1 cellular context compared by ENCODE assay signal in the genomic region with DNA sequence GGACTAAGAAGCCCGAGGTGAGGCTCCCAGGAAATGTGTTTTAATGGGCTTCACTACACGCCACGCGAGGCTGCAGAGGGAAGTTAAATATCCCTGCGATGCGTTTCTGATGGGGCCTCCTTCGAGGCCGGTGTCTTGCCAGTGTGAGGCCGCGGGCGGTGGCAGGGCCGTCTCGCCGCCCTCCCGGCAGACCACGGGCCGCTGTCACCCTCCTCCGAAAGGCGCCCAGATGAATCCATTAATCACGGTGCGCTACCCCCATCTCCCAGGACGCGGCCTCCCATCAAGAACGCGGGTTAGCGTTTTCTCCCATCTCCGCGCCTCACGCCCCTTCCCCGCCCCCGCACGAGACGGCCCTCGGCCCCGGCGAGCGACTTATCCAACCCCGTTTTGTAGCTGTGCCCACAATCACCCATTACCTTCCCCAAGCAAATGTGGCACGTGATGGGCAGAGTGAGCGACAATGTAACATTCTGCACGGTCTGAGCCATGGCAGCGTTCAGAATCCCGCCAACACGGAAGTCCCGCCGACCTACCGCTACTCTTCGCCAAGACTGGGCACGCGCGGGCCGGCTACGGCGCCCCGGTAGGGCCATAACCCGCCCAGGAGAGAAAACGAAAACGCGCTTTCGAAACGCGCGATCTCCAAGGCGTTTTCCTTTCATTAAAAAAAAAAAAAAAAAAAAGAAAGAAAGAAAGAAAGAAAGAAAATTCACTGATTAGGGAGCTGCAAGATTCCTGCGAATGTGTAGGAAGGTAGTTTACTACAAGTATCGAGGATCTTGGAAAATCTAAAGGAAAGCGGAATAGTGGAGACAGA.
TF ChIP-seq lines count a peak whose summit lies in the region.

A gene with protein sequence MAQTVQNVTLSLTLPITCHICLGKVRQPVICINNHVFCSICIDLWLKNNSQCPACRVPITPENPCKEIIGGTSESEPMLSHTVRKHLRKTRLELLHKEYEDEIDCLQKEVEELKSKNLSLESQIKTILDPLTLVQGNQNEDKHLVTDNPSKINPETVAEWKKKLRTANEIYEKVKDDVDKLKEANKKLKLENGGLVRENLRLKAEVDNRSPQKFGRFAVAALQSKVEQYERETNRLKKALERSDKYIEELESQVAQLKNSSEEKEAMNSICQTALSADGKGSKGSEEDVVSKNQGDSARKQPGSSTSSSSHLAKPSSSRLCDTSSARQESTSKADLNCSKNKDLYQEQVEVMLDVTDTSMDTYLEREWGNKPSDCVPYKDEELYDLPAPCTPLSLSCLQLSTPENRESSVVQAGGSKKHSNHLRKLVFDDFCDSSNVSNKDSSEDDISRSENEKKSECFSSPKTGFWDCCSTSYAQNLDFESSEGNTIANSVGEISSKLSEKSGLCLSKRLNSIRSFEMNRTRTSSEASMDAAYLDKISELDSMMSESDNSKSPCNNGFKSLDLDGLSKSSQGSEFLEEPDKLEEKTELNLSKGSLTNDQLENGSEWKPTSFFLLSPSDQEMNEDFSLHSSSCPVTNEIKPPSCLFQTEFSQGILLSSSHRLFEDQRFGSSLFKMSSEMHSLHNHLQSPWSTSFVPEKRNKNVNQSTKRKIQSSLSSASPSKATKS (minus strand): TSS at position 526 of the 820 bp plus-strand sequence. CDS start 35 bp downstream, at position 491.

TF ChIP-seq in HepG2, 621 proteins besides CTCF, POLR2A, EP300 and RAD21 (continued from another document):
- TF ChIP-seq, protein P1, sequence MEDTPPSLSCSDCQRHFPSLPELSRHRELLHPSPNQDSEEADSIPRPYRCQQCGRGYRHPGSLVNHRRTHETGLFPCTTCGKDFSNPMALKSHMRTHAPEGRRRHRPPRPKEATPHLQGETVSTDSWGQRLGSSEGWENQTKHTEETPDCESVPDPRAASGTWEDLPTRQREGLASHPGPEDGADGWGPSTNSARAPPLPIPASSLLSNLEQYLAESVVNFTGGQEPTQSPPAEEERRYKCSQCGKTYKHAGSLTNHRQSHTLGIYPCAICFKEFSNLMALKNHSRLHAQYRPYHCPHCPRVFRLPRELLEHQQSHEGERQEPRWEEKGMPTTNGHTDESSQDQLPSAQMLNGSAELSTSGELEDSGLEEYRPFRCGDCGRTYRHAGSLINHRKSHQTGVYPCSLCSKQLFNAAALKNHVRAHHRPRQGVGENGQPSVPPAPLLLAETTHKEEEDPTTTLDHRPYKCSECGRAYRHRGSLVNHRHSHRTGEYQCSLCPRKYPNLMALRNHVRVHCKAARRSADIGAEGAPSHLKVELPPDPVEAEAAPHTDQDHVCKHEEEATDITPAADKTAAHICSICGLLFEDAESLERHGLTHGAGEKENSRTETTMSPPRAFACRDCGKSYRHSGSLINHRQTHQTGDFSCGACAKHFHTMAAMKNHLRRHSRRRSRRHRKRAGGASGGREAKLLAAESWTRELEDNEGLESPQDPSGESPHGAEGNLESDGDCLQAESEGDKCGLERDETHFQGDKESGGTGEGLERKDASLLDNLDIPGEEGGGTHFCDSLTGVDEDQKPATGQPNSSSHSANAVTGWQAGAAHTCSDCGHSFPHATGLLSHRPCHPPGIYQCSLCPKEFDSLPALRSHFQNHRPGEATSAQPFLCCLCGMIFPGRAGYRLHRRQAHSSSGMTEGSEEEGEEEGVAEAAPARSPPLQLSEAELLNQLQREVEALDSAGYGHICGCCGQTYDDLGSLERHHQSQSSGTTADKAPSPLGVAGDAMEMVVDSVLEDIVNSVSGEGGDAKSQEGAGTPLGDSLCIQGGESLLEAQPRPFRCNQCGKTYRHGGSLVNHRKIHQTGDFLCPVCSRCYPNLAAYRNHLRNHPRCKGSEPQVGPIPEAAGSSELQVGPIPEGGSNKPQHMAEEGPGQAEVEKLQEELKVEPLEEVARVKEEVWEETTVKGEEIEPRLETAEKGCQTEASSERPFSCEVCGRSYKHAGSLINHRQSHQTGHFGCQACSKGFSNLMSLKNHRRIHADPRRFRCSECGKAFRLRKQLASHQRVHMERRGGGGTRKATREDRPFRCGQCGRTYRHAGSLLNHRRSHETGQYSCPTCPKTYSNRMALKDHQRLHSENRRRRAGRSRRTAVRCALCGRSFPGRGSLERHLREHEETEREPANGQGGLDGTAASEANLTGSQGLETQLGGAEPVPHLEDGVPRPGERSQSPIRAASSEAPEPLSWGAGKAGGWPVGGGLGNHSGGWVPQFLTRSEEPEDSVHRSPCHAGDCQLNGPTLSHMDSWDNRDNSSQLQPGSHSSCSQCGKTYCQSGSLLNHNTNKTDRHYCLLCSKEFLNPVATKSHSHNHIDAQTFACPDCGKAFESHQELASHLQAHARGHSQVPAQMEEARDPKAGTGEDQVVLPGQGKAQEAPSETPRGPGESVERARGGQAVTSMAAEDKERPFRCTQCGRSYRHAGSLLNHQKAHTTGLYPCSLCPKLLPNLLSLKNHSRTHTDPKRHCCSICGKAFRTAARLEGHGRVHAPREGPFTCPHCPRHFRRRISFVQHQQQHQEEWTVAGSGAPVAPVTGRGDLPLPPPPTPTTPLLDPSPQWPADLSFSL (CRISPR knock-in tag; IDR thresholded peaks at IDR 0.05), result no peak
- TF ChIP-seq PCBP2 (optimal IDR thresholded peaks at IDR 0.05; ENCODE audit: low read depth, low read length, poor library complexity, severe bottlenecking) (no peak), TMF1 (CRISPR knock-in tag; IDR thresholded peaks at IDR 0.05; ENCODE audit: low read depth) (peak; percentile 61; the same call in 1 of the 2 replicates), ZBTB20 (CRISPR knock-in tag; IDR thresholded peaks at IDR 0.05; ENCODE audit: borderline replicate concordance, low read depth) (peak; percentile 56; the same call in 1 of the 2 replicates), IRF2 (CRISPR knock-in tag; IDR thresholded peaks at IDR 0.05) (peak; percentile 80), PTBP1 (IDR thresholded peaks at IDR 0.05; ENCODE audit: low read depth, low read length, poor library complexity, severe bottlenecking) (no peak), TARDBP (CRISPR knock-in tag; IDR thresholded peaks at IDR 0.05) (peak; percentile 72; the same call in 1 of the 2 replicates), NONO (IDR thresholded peaks at IDR 0.05) (no peak), NONO (CRISPR knock-in tag; conservative IDR thresholded peaks at IDR 0.05) (peak; percentile 85)
